8 cellular contexts compared by ENCODE assay signal in genomic region chr17:76659928-76660614, GRCh38. TPM values are rescaled to one million over a fixed set of nuclear protein-coding genes. Genes with fewer than 3 reads are reported as not detected.
DNase-seq lines count a peak whose midpoint lies in the region; ATAC-seq and TF ChIP-seq lines count a peak whose summit lies in the region.

No MANE protein-coding gene starts in this region.

- H3K9me3 ChIP-seq in duodenal mucosa (ENCODE audit: control insufficient read depth in 1 of 2, low read length in 2 of 2): no peaks in the 10 kb centered on the region
- H3K9me3 ChIP-seq in neutrophil: no peaks in the 10 kb centered on the region
- H3K9me3 ChIP-seq in aorta (ENCODE audit: control insufficient read depth, low read length): no peaks in the 10 kb centered on the region

- DNase-seq in SIG-M5 treated with dmso at 0.1 percent for 504 hours (lab: John Stamatoyannopoulos, UW; ENCODE audit: unreplicated experiment): peak; percentile 44
- DNase-seq in SIG-M5 (lab: John Stamatoyannopoulos, UW): no peak
- DNase-seq in NCI-H2227 treated with DMSO at 0.1 percent for 48 hours (lab: John Stamatoyannopoulos, UW): peak; percentile 87
- DNase-seq in aorta: no peak

- no peak for ATAC-seq in aorta (ENCODE audit: low FRiP score)
- no peak for ATAC-seq in HG02798 (IDR thresholded peaks at IDR 0.05; ENCODE audit: poor library complexity, unreplicated experiment)
- no peak for ATAC-seq in HG03571 (IDR thresholded peaks at IDR 0.05; ENCODE audit: unreplicated experiment)

- H3K27me3 ChIP-seq in duodenal mucosa (ENCODE audit: control insufficient read depth in 1 of 2, insufficient read depth in 2 of 2, low read length in 2 of 2) (no peaks in the 10 kb centered on the region), neutrophil (no peaks in the 10 kb centered on the region), aorta (ENCODE audit: control insufficient read depth in 1 of 2, insufficient read depth in 2 of 2, low read length in 1 of 2) (no peaks in the 10 kb centered on the region)

- H3K36me3 ChIP-seq in duodenal mucosa (ENCODE audit: control insufficient read depth in 1 of 2, insufficient read depth in 2 of 2, low read length in 2 of 2) (no peaks in the 10 kb centered on the region), neutrophil (no peaks in the 10 kb centered on the region), aorta (ENCODE audit: control insufficient read depth in 1 of 2, insufficient read depth in 2 of 2, low read length in 1 of 2) (no peaks in the 10 kb centered on the region)

- intact Hi-C loops in aorta (cut with DNase I): no loop called here

- no peak for TF ChIP-seq CTCF in neutrophil (IDR thresholded peaks at IDR 0.05)

- H3K27ac ChIP-seq in duodenal mucosa (ENCODE audit: low read depth, low read length) (peak overlapping the region; percentile 37), neutrophil (peak overlapping the region; percentile 71), aorta (ENCODE audit: low read depth in 1 of 2, low read length in 2 of 2) (no peak overlapping the region)

- H3K4me3 ChIP-seq in duodenal mucosa (ENCODE audit: low read depth in 1 of 2, low read length in 2 of 2) (peak overlapping the region; percentile 33 to 36), neutrophil (ENCODE audit: low read depth in 1 of 2, low read length in 1 of 2) (peak overlapping the region; percentile 8 to 39), aorta (ENCODE audit: low read length in 2 of 2) (no peak overlapping the region)

- WGBS in aorta, 2 donors: 56 to 69% methylated on average over 12 of the region's 12 CpGs

- H3K4me1 ChIP-seq in duodenal mucosa (ENCODE audit: control insufficient read depth in 1 of 2, insufficient read depth in 2 of 2, low read length in 2 of 2) (peaks cover 24 to 30% of the 10 kb centered on the region in 2 donors), neutrophil (ENCODE audit: control insufficient read depth in 1 of 2, insufficient read depth in 1 of 2, low read depth in 1 of 2, low read length in 1 of 2) (peaks cover 46 to 47% of the 10 kb centered on the region in 2 experiments), aorta (ENCODE audit: control insufficient read depth in 1 of 2, insufficient read depth in 2 of 2, low read length in 2 of 2) (no peaks in the 10 kb centered on the region)

- H3K9ac ChIP-seq in duodenal mucosa (ENCODE audit: low read depth in 1 of 2, low read length in 2 of 2): peak overlapping the region in 1 of 2 donors; percentile 10

RNA-seq across cellular contexts. Expression of gene ST6GALNAC1, which starts 16.5 kb away (rescaled TPM):
- total RNA-seq in aorta: 1 to 10 TPM; 1.1 to 2.3 TPM
- 1 to 10 TPM; 1.6 to 9.4 TPM for polyA plus RNA-seq in aorta

RNA-seq across cellular contexts. Expression of gene MXRA7, which starts 50.7 kb away (rescaled TPM):
- total RNA-seq in aorta: 100 to 1,000 TPM; 256 to 262 TPM
- polyA plus RNA-seq in aorta: 100 to 1,000 TPM; 357 to 465 TPM

Comparison
In these comparisons a context has a peak if more than half of its experiments do, and no peak if none do; other contexts are left out.
1. DNase-seq: peak in SIG-M5 treated with dmso at 0.1 percent for 504 hours (single experiment) and NCI-H2227 treated with DMSO at 0.1 percent for 48 hours (single experiment); none in SIG-M5 (single experiment) and aorta (0 of 2).
2. H3K27ac ChIP-seq: peak in duodenal mucosa (single experiment) and neutrophil (single experiment); none in aorta (0 of 2).
3. H3K4me3 ChIP-seq: peak in duodenal mucosa (2 of 2) and neutrophil (2 of 2); none in aorta (0 of 2).